ENCODE assay signal across 8 cellular contexts in the genomic region with DNA sequence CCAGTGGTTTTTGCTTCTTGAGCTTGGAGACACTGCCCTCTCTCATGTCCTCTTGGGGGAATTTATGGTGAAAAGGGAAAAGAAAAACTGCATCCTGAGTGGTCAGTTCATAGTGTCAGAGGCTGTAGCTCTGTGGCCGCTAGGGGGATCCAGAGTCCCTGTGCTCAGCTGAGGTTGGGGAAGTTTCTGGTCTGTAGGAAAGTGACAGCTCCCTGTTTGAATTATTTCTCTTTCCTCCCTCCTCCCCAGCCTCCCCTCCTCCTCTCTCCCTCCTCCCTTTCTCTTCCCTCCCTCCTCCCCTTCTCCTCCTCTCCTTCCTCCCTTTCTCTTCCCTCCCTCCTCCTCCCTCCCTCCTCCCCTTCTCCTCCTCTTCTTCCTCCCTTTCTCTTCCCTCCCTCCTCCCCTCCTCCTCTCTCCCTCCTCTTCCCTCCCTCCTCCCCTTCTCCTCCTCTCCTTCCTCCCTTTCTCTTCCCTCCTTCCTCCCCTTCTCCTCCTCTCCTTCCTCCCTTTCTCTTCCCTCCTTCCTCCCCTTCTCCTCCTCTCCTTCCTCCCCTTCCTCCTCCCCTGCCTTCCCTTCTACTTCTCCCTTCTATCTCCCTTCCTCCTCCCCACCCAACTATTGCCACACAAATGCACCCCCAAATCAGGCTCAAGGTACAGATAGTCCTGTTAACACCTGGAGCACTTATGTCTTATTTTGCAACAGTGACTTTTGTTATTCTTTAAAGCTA.
DNase-seq lines count a peak whose midpoint lies in the region; ATAC-seq and TF ChIP-seq lines count a peak whose summit lies in the region.

No MANE protein-coding gene starts in this region.

- POLR2A ChIA-PET in BJ (lab: Charles Lee), result interaction anchor here (0.6 kb wide), 1 partner anchor 565 kb away, joined by 3 read pairs; no protein-coding TSS in a partner anchor

- peaks cover 16% of the 10 kb centered on the region for H3K9me3 Mint-ChIP-seq in osteocyte (ENCODE audit: unreplicated experiment)

- 0 to 9% methylated on average over 1 of the region's 1 CpG for WGBS in gastroesophageal sphincter (ENCODE audit: low coverage in 1 of 2), 2 donors

- H3K36me3 ChIP-seq in BJ (ENCODE audit: control insufficient read depth, insufficient read depth, low read length) (no peaks in the 10 kb centered on the region), gastroesophageal sphincter (no peaks in the 10 kb centered on the region)

- H3K27me3 Mint-ChIP-seq in osteocyte (ENCODE audit: unreplicated experiment), result no peaks in the 10 kb centered on the region

- no peak for TF ChIP-seq POLR2A in gastroesophageal sphincter (IDR thresholded peaks at IDR 0.05)

- H3K4me3 ChIP-seq in BJ (ENCODE audit: low read depth, low read length) (no peak overlapping the region), gastroesophageal sphincter (no peak overlapping the region)

- ATAC-seq in GM19025 (IDR thresholded peaks at IDR 0.05; ENCODE audit: low read depth, unreplicated experiment) (peak; percentile 67), HG03571 (IDR thresholded peaks at IDR 0.05; ENCODE audit: unreplicated experiment) (peak; percentile 80), gastroesophageal sphincter (peak; percentile 43)

- no peak overlapping the region for H3K27ac ChIP-seq in gastroesophageal sphincter

- H3K4me3 Mint-ChIP-seq in osteocyte (ENCODE audit: unreplicated experiment), result no peak overlapping the region

- H3K27ac Mint-ChIP-seq in osteocyte (ENCODE audit: unreplicated experiment), result no peak overlapping the region

- H3K9me3 ChIP-seq in gastroesophageal sphincter, result peaks cover 0 to 6% (median 0%) of the 10 kb centered on the region in 3 donors

- peaks cover 0 to 8% (median 0%) of the 10 kb centered on the region in 3 donors for H3K4me1 ChIP-seq in gastroesophageal sphincter

- DNase-seq in BJ (ENCODE audit: low read depth), result no peak
- peak; percentile 47 for DNase-seq in NCI-H774 (lab: John Stamatoyannopoulos, UW)
- peak; percentile 66 for DNase-seq in activated CD8-positive, alpha-beta memory T cell treated with anti-CD3 and anti-CD28 coated beads, Interleukin-2, amount 50 U/mL, for 48 hours
- peak; percentile 90 for DNase-seq in osteocyte (ENCODE audit: extremely low spot score, unreplicated experiment)
- DNase-seq in effector CD4-positive, alpha-beta T cell, result no peak

- TF ChIP-seq CTCF in BJ (IDR thresholded peaks at IDR 0.05; ENCODE audit: insufficient read depth, low read depth, low read length) (peak; percentile 94), gastroesophageal sphincter (IDR thresholded peaks at IDR 0.05) (peak; percentile 14 to 65 (median 41)), osteocyte (IDR thresholded peaks at IDR 0.05) (peak; percentile 95)

- peaks cover 9% of the 10 kb centered on the region for H3K36me3 Mint-ChIP-seq in osteocyte (ENCODE audit: unreplicated experiment)

- H3K27me3 ChIP-seq in BJ (ENCODE audit: control insufficient read depth, insufficient read depth, low read length) (peaks cover 2% of the 10 kb centered on the region; the same call in 1 of the 2 replicates), gastroesophageal sphincter (peaks cover 10% of the 10 kb centered on the region)

- CTCF ChIA-PET in BJ (lab: Yijun Ruan, JAX), result interaction anchor here (0.6 to 6.3 kb wide), 38 partner anchors 8 to 644 kb away, joined by 3 to 46 read pairs (median 5); no protein-coding TSS in a partner anchor

- TF ChIP-seq EP300 in gastroesophageal sphincter (IDR thresholded peaks at IDR 0.05), result no peak

- peaks cover 27% of the 10 kb centered on the region for H3K4me1 Mint-ChIP-seq in osteocyte (ENCODE audit: unreplicated experiment)

Comparison
In these comparisons a context has a peak if more than half of its experiments do, and no peak if none do; other contexts are left out.
1. DNase-seq: peak in NCI-H774 (single experiment), activated CD8-positive, alpha-beta memory T cell treated with anti-CD3 and anti-CD28 coated beads, Interleukin-2, amount 50 U/mL, for 48 hours (single experiment) and osteocyte (single experiment); none in BJ (single experiment) and effector CD4-positive, alpha-beta T cell (single experiment).
2. CTCF ChIP-seq: peak in every context shown above with its lines; median percentile 95 in osteocyte; 94 in BJ; 41 in gastroesophageal sphincter.
3. Peak in every context shown above with its lines, with median percentiles within 50 percentile points of each other: ATAC-seq.